In the genomic region with DNA sequence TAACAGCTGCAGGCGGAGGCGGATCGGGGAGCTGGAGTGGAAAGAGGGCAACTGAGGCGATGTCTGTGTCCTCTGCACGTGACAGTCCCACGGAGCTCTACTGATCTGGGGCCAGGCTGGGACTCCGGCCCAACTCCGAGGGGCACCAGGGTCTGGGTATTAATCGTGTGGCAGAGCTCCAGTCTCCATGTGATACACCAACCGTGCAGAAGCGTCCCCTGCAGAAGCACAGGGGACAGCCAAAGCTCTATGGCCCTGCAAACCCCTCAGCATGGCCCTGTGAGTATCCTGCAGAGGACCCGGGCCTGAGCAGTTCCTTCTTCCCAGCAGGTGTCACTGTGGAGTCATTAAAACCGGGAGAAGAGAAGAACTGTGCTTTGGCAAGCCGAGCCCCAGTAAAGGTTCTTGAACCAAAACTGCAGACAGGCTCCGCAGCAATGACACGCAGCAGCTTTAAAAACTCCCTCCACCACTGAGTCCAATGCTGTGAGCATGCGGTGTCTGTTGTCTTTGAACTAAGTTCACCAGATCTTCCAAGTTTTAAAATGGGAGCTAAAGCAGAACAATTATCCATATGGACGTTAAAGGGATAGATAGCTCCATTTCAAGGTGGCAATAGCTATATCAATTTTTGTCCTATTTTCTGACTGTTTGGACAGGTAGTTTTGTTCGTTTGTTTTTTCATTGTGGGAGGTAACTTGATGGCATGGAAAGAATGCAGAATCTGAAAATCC, we compare ENCODE assay signal across 8 cellular contexts.
DNase-seq lines count a peak whose midpoint lies in the region; ATAC-seq, FAIRE-seq and TF ChIP-seq lines count a peak whose summit lies in the region.

No MANE protein-coding gene starts in this region.

- FAIRE-seq in D721Med (lab: Jason Lieb, UNC) = no peak

- DNase-seq in D721Med (ENCODE audit: insufficient read length, low spot score) (peak; percentile 19), OCI-M1 (lab: John Stamatoyannopoulos, UW) (peak; percentile 77), caudate nucleus (lab: John Stamatoyannopoulos, UW) (peak in 47 of 61 donors; percentile 8 to 69 (median 44)), left kidney (ENCODE audit: low read depth, low spot score) (peak; percentile 88)
- DNase-seq in stimulated activated naive CD8-positive, alpha-beta T cell treated with anti-CD3 and anti-CD28 coated beads, Interleukin-15, Interleukin-2, amounts not matched to agents 100 U/mL and 50 U/mL, for 24 hours = peak; percentile 34

- H3K27ac ChIP-seq in caudate nucleus (ENCODE audit: low read depth, low read length) = no peak overlapping the region

- ATAC-seq in GM19328 (IDR thresholded peaks at IDR 0.05; ENCODE audit: unreplicated experiment) (peak; percentile 55), HG03571 (IDR thresholded peaks at IDR 0.05; ENCODE audit: unreplicated experiment) (peak; percentile 61), GM19023 (IDR thresholded peaks at IDR 0.05; ENCODE audit: unreplicated experiment) (no peak)
- peak; percentile 74 for ATAC-seq in stimulated activated naive CD8-positive, alpha-beta T cell treated with anti-CD3 and anti-CD28 coated beads, Interleukin-15, Interleukin-2, amounts not matched to agents 100 U/mL and 50 U/mL, for 24 hours

- peak; percentile 58 for TF ChIP-seq CTCF in D721Med (IDR thresholded peaks at IDR 0.05; ENCODE audit: insufficient read depth, missing control alignments)

Comparison
In these comparisons a context has a peak if more than half of its experiments do, and no peak if none do; other contexts are left out.
1. DNase-seq: peak in every context shown above with its lines; median percentile 88 in left kidney; 77 in OCI-M1; 44 in caudate nucleus; 34 in stimulated activated naive CD8-positive, alpha-beta T cell treated with anti-CD3 and anti-CD28 coated beads, Interleukin-15, Interleukin-2, amounts not matched to agents 100 U/mL and 50 U/mL, for 24 hours; 19 in D721Med.